In the genomic region with DNA sequence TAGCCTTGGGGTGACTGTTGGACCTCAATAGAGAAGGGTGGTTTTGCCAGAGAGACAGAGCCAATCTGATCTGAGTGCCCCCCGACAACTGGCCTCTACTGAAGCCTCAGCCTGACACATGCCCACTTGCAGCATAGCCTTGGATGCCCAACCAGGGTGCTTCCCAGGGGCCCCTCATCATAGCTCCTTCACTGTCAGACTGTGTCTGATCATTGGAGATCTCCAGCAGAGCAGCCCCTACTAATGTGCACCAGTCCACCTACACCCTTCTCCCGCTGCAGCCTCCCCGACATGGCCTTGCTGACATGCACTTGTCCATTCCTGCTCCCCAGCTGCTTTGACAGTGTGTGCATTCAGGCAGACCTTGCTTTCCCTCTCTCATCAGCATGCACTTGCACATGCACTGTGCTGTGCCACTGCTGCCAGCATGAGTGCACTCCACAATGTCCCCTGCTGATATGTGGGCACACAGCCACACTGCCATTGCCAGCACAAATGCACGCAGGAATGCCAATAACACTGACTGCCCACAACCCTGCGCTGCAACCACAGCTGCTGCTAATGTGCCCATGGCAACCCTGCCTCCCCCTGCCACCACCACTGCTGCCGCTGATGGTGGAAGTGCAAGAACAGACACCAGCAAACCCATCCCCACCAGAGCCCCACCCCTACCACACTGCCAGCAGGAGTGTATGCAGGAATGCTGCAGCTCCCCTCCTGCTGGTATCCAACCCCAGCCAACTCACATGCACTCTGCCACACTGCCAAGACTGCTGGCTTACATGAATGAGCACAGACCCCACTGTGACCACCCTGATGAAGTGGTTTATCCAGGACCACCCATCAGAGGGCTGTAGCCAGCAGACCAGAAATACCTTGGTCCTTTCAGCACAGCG, we compare ENCODE assay signal across 15 cellular contexts.
DNase-seq lines count a peak whose midpoint lies in the region; ATAC-seq and TF ChIP-seq lines count a peak whose summit lies in the region.
"Had no signal": no experiment of that assay in that cellular context is flagged by ENCODE, and none has a peak within 500 bp of the region (broad histone marks: within the 10 kb centered on the region; RNA-seq: fewer than 3 reads in every experiment).

No MANE protein-coding gene starts in this region.

- H3K23me2 ChIP-seq in H9 (ENCODE audit: insufficient read length, low read depth, low read length, poor library complexity, severe bottlenecking): no peaks in the 10 kb centered on the region

- peak overlapping the region in 1 of 2 experiments; percentile 50; a peak in 1 of 5 replicates for H3K4me3 Mint-ChIP-seq in H9
- no peak overlapping the region for H3K4me3 Mint-ChIP-seq in chondrocyte (ENCODE audit: unreplicated experiment)

- no peak overlapping the region for H2BK12ac ChIP-seq in H9 (ENCODE audit: insufficient read length, low read depth, low read length)

- H2BK15ac ChIP-seq in H9 (ENCODE audit: low read depth, low read length): no peak overlapping the region

- H3K9me2 ChIP-seq in GM23248 (ENCODE audit: insufficient read depth): no peaks in the 10 kb centered on the region

- no peak overlapping the region for H3K14ac ChIP-seq in H9 (ENCODE audit: insufficient read depth, low read length)

- in situ Hi-C loops in GM23248 (cut with MboI): no loop called here

- H2BK5ac ChIP-seq in H9 (ENCODE audit: insufficient read length, low read length): no peak overlapping the region

- H3T11ph ChIP-seq in H9 (ENCODE audit: low read length): no peak overlapping the region

- peaks cover 17 to 18% of the 10 kb centered on the region in 2 experiments for H3K4me1 Mint-ChIP-seq in H9
- peaks cover 3% of the 10 kb centered on the region for H3K4me1 Mint-ChIP-seq in chondrocyte (ENCODE audit: low read depth)

- H3K4me2 ChIP-seq in H9 (ENCODE audit: insufficient read depth, insufficient read length, low read length) (no peak overlapping the region), GM23248 (ENCODE audit: unreplicated experiment) (no peak overlapping the region)

- H2AK5ac ChIP-seq in H9 (ENCODE audit: insufficient read length, low read length): no peak overlapping the region

- H2BK20ac ChIP-seq in H9 (ENCODE audit: low read depth, low read length, poor library complexity, severe bottlenecking): no peak overlapping the region

- H3K27ac Mint-ChIP-seq in H9 (0 out of 7 replicates have a peak overlapping the region, but pooled peaks of 1 of the 3 experiments have one; percentile 38), chondrocyte (ENCODE audit: unreplicated experiment) (no peak overlapping the region)

- no peaks in the 10 kb centered on the region for H3K79me1 ChIP-seq in H9 (ENCODE audit: insufficient read depth, low read depth, low read length, poor library complexity, severe bottlenecking)

- no peak overlapping the region for H2BK120ac ChIP-seq in H9 (ENCODE audit: low read depth, low read length, poor library complexity, severe bottlenecking)

- no peak overlapping the region for H4K8ac ChIP-seq in H9 (replicated peaks; ENCODE audit: insufficient read length, low read depth, low read length)

- H3K27me3 Mint-ChIP-seq in H9 (ENCODE audit: low read depth) (peaks cover 3% of the 10 kb centered on the region), chondrocyte (ENCODE audit: low read depth) (no peaks in the 10 kb centered on the region)

- H3K9me3 ChIP-seq in H9 (ENCODE audit: control insufficient read depth, low read depth, low read length): peaks cover 24% of the 10 kb centered on the region
- no peaks in the 10 kb centered on the region for H3K9me3 ChIP-seq in GM23248 (ENCODE audit: low read depth)

- ATAC-seq in GM21737 (IDR thresholded peaks at IDR 0.05; ENCODE audit: unreplicated experiment): no peak
- ATAC-seq: PC-3 had no signal

- H4K20me1 ChIP-seq in H9 (ENCODE audit: control insufficient read depth, insufficient read depth, insufficient read length) (no peaks in the 10 kb centered on the region), GM23248 (ENCODE audit: insufficient read depth) (no peaks in the 10 kb centered on the region)

- no peaks in the 10 kb centered on the region for H3K79me2 ChIP-seq in H9 (ENCODE audit: insufficient read depth, low read length)
- no peaks in the 10 kb centered on the region for H3K79me2 ChIP-seq in GM23248 (ENCODE audit: insufficient read depth)

- no peak overlapping the region for H4K5ac ChIP-seq in H9 (ENCODE audit: insufficient read length, low read depth, low read length)

- H3K4me1 ChIP-seq in H9 (ENCODE audit: insufficient read depth, low read length) (no peaks in the 10 kb centered on the region; the same call in 1 of the 2 replicates), GM23248 (ENCODE audit: insufficient read depth) (no peaks in the 10 kb centered on the region)

- H3K4me3 ChIP-seq in GM23248: no peak overlapping the region

- no peaks in the 10 kb centered on the region for H3F3A ChIP-seq in GM23248 (ENCODE audit: insufficient read depth)

- H3K9ac ChIP-seq in H9 (ENCODE audit: extremely low read depth, insufficient read length, low read length) (no peak overlapping the region), GM23248 (no peak overlapping the region)

- WGBS in H9 (ENCODE audit: extremely low coverage, insufficient read length, low lambda C conversion rate): no CpG with 5 or more reads among the region's 7 CpGs
- WGBS in GM23248 (ENCODE audit: low coverage in 1 of 2, low lambda C conversion rate in 2 of 2, missing lambda C conversion rate in 2 of 2), 2 experiments: 26 to 32% methylated on average over 5 to 6 of the region's 7 CpGs

- H3K56ac ChIP-seq in H9 (ENCODE audit: insufficient read length, low read depth, low read length): no peak overlapping the region

- H3K27ac ChIP-seq in H9 (ENCODE audit: insufficient read length, low read depth, low read length) (no peak overlapping the region), GM23248 (no peak overlapping the region)
- H3K27ac ChIP-seq: C4-2B had no signal

- H3K27me3 ChIP-seq in H9 (ENCODE audit: insufficient read depth, low read length) (no peaks in the 10 kb centered on the region), GM23248 (replicated peaks; ENCODE audit: insufficient read depth) (no peaks in the 10 kb centered on the region)

- H2AFZ ChIP-seq in H9 (ENCODE audit: low read length) (no peak overlapping the region), GM23248 (no peak overlapping the region)

- H3K9me3 Mint-ChIP-seq in H9: peaks cover 63 to 67% of the 10 kb centered on the region in 2 experiments
- H3K9me3 Mint-ChIP-seq in chondrocyte (ENCODE audit: low read depth): peaks cover 32% of the 10 kb centered on the region

- DNase-seq in D341Med (ENCODE audit: low spot score) (peak; percentile 5), H9 (peak; percentile 62), chondrocyte (ENCODE audit: low spot score) (peak; percentile 61), islet precursor cell (peak; percentile 48), GM23248 (no peak), SK-N-DZ (ENCODE audit: low spot score) (no peak), NCI-H82 (lab: John Stamatoyannopoulos, UW) (no peak)
- DNase-seq: DMS153, NCI-H1048, NCI-H1694, NCI-H345, NCI-H526 treated with DMSO at 0.1 percent for 48 hours, PC-3 had no signal

- H4K91ac ChIP-seq in H9 (ENCODE audit: insufficient read length, low read depth, low read length): no peak overlapping the region

- no peak overlapping the region for H3K4ac ChIP-seq in H9 (ENCODE audit: low read depth, low read length)

- no peaks in the 10 kb centered on the region for H3K36me3 ChIP-seq in GM23248 (ENCODE audit: low read depth)

- TF ChIP-seq CTCF in H9 (conservative IDR thresholded peaks at IDR 0.05) (no peak), chondrocyte (IDR thresholded peaks at IDR 0.05) (no peak)

- peaks cover 12 to 17% (median 15%) of the 10 kb centered on the region in 3 experiments; a peak in 6 of 7 replicates for H3K36me3 Mint-ChIP-seq in H9 (ENCODE audit: insufficient read depth in 1 of 3, low read depth in 3 of 3)
- H3K36me3 Mint-ChIP-seq in chondrocyte (ENCODE audit: low read depth): peaks cover 2% of the 10 kb centered on the region

- H3K23ac ChIP-seq in H9 (ENCODE audit: insufficient read length, low read depth, low read length): no peak overlapping the region

- H3K18ac ChIP-seq in H9 (ENCODE audit: insufficient read length, low read depth, low read length): no peak overlapping the region

Comparison
In these comparisons a context has a peak if more than half of its experiments do, and no peak if none do; other contexts are left out.
1. DNase-seq: peak in D341Med (single experiment), H9 (single experiment), chondrocyte (single experiment) and islet precursor cell (single experiment); none in GM23248 (single experiment), SK-N-DZ (single experiment) and NCI-H82 (single experiment).